15 cellular contexts compared by ENCODE assay signal in genomic region chr7:39971924-39972323, GRCh38. TPM values are rescaled to one million over a fixed set of nuclear protein-coding genes. Genes with fewer than 3 reads are reported as not detected.
DNase-seq lines count a peak whose midpoint lies in the region; ATAC-seq and TF ChIP-seq lines count a peak whose summit lies in the region.
"Had no signal": no experiment of that assay in that cellular context is flagged by ENCODE, and none has a peak within 500 bp of the region (broad histone marks: within the 10 kb centered on the region; RNA-seq: fewer than 3 reads in every experiment).

No MANE protein-coding gene starts in this region.

- H3K36me3 Mint-ChIP-seq in CD4-positive, alpha-beta memory T cell = peaks cover 4 to 10% of the 10 kb centered on the region in 2 donors
- peaks cover 4% of the 10 kb centered on the region for H3K36me3 Mint-ChIP-seq in activated B cell treated with CpG ODN at 0.5 μM for 24 hours (ENCODE audit: low read depth)

- ATAC-seq in GM19438 (IDR thresholded peaks at IDR 0.05; ENCODE audit: low read depth, unreplicated experiment) (peak; percentile 65), HG02798 (IDR thresholded peaks at IDR 0.05; ENCODE audit: poor library complexity, unreplicated experiment) (peak; percentile 64), activated B cell treated with CpG ODN at 0.5 μM for 24 hours (ENCODE audit: low read depth) (peak; percentile 31), HG03097 (IDR thresholded peaks at IDR 0.05; ENCODE audit: low FRiP score, unreplicated experiment) (no peak)
- ATAC-seq: activated CD4-positive, alpha-beta T cell treated with anti-CD3 and anti-CD28 coated beads for 36 hours; pancreas had no signal

- H3K4me1 Mint-ChIP-seq in CD4-positive, alpha-beta memory T cell = peaks cover 58 to 77% (median 65%) of the 10 kb centered on the region in 4 donors
- peaks cover 78% of the 10 kb centered on the region for H3K4me1 Mint-ChIP-seq in activated B cell treated with CpG ODN at 0.5 μM for 24 hours

- peak overlapping the region in 5 of 8 donors; percentile 2 to 44 (median 39) for H3K4me3 Mint-ChIP-seq in CD4-positive, alpha-beta memory T cell
- H3K4me3 Mint-ChIP-seq in activated B cell treated with CpG ODN at 0.5 μM for 24 hours = peak overlapping the region; percentile 21
- H3K4me3 Mint-ChIP-seq: activated CD4-positive, alpha-beta T cell treated with anti-CD3 and anti-CD28 coated beads for 36 hours had no signal

- no peak overlapping the region for H3K27ac ChIP-seq in CD4-positive, alpha-beta memory T cell (ENCODE audit: low read depth, low read length)
- no peak overlapping the region for H3K27ac ChIP-seq in WERI-Rb-1
- H3K27ac ChIP-seq: pancreas had no signal

- H3K9me3 Mint-ChIP-seq in CD4-positive, alpha-beta memory T cell = peaks cover 0 to 2% (median 0%) of the 10 kb centered on the region in 8 donors
- H3K9me3 Mint-ChIP-seq in activated B cell treated with CpG ODN at 0.5 μM for 24 hours = no peaks in the 10 kb centered on the region

- CTCF ChIA-PET in CD4-positive, alpha-beta memory T cell (lab: Charles Lee; ENCODE audit: partially characterized antibody) = interaction anchor here (1.2 kb wide), 1 partner anchor 75 kb away, joined by 3 read pairs; no protein-coding TSS in a partner anchor
- CTCF ChIA-PET in activated B cell treated with CpG ODN at 0.5 μM for 24 hours (lab: Charles Lee) = no interaction called here

- H3K4me1 ChIP-seq in CD4-positive, alpha-beta memory T cell (ENCODE audit: insufficient read depth, low read length) = peaks cover 89% of the 10 kb centered on the region

- H3K27me3 Mint-ChIP-seq in CD4-positive, alpha-beta memory T cell = no peaks in the 10 kb centered on the region
- no peaks in the 10 kb centered on the region for H3K27me3 Mint-ChIP-seq in activated B cell treated with CpG ODN at 0.5 μM for 24 hours
- H3K27me3 Mint-ChIP-seq: activated CD4-positive, alpha-beta T cell treated with anti-CD3 and anti-CD28 coated beads for 36 hours had no signal

- intact Hi-C loops in CD4-positive, alpha-beta memory T cell (cut with micrococcal nuclease) = no loop called here
- intact Hi-C loops in activated B cell treated with CpG ODN at 0.5 μM for 24 hours (cut with micrococcal nuclease) = no loop called here

- POLR2A ChIA-PET in CD4-positive, alpha-beta memory T cell (lab: Charles Lee; ENCODE audit: partially characterized antibody) = interaction anchor here (1.1 kb wide), 1 partner anchor 24 kb away, joined by 3 read pairs; no protein-coding TSS in a partner anchor
- POLR2A ChIA-PET in activated B cell treated with CpG ODN at 0.5 μM for 24 hours (lab: Charles Lee) = interaction anchor here (0.6 to 1.3 kb wide), 3 partner anchors 14 to 23 kb away, joined by 3 to 4 read pairs (median 3); no protein-coding TSS in a partner anchor

- no peak overlapping the region for H3K4me3 ChIP-seq in CD4-positive, alpha-beta memory T cell (ENCODE audit: low read length in 2 of 2)
- H3K4me3 ChIP-seq in H7 (ENCODE audit: insufficient read depth, low read depth, low read length) = no peak overlapping the region
- no peak overlapping the region for H3K4me3 ChIP-seq in WERI-Rb-1 (ENCODE audit: low read depth, low read length)
- H3K4me3 ChIP-seq: pancreas had no signal

- TF ChIP-seq CTCF in activated B cell treated with CpG ODN at 0.5 μM for 24 hours (IDR thresholded peaks at IDR 0.05) = no peak
- no peak for TF ChIP-seq CTCF in WERI-Rb-1 (IDR thresholded peaks at IDR 0.05; ENCODE audit: low read depth, low read length)

- no peaks in the 10 kb centered on the region for H3K27me3 ChIP-seq in CD4-positive, alpha-beta memory T cell (ENCODE audit: insufficient read depth, low read length)
- H3K27me3 ChIP-seq in H7 (ENCODE audit: control insufficient read depth, insufficient read depth, low read length) = no peaks in the 10 kb centered on the region
- no peaks in the 10 kb centered on the region for H3K27me3 ChIP-seq in WERI-Rb-1 (ENCODE audit: insufficient read depth, low read depth, severe bottlenecking)
- H3K27me3 ChIP-seq: pancreas had no signal

- H3K9me3 ChIP-seq in CD4-positive, alpha-beta memory T cell (ENCODE audit: control insufficient read depth in 1 of 2, low read length in 2 of 2) = no peaks in the 10 kb centered on the region
- H3K9me3 ChIP-seq in WERI-Rb-1 (ENCODE audit: severe bottlenecking) = no peaks in the 10 kb centered on the region
- H3K9me3 ChIP-seq: pancreas had no signal

- H3K36me3 ChIP-seq in CD4-positive, alpha-beta memory T cell (ENCODE audit: insufficient read depth, low read length) = no peaks in the 10 kb centered on the region
- no peaks in the 10 kb centered on the region for H3K36me3 ChIP-seq in H7 (replicated peaks; ENCODE audit: control insufficient read depth, insufficient read depth, low read length)
- H3K36me3 ChIP-seq in WERI-Rb-1 = no peaks in the 10 kb centered on the region
- H3K36me3 ChIP-seq: pancreas had no signal

- no peak for DNase-seq in CD4-positive, alpha-beta memory T cell
- DNase-seq in activated B cell treated with CpG ODN at 0.5 μM for 24 hours (no peak), H7 (no peak), WERI-Rb-1 (no peak)
- no peak for DNase-seq in activated effector memory CD4-positive, alpha-beta T cell treated with anti-CD3 and anti-CD28 coated beads, Interleukin-2, amount 50 U/mL, for 16 hours
- DNase-seq: activated CD4-positive, alpha-beta T cell treated with anti-CD3 and anti-CD28 coated beads for 36 hours; activated T-cell treated with anti-CD3 and anti-CD28 coated beads for 4 hours; central memory CD4-positive, alpha-beta T cell; DMS153; NCI-H1930; NCI-H526; pancreas had no signal

- H3K27ac Mint-ChIP-seq in CD4-positive, alpha-beta memory T cell = peak overlapping the region in 2 of 7 donors; percentile 7 to 41
- H3K27ac Mint-ChIP-seq in activated B cell treated with CpG ODN at 0.5 μM for 24 hours = peak overlapping the region; percentile 75
- H3K27ac Mint-ChIP-seq: activated CD4-positive, alpha-beta T cell treated with anti-CD3 and anti-CD28 coated beads for 36 hours had no signal

RNA-seq across cellular contexts. Expression of gene CDK13, which starts 21.9 kb away (rescaled TPM):
- total RNA-seq in CD4-positive, alpha-beta memory T cell = 100 to 1,000 TPM in 1 of 2 experiments, 10 to 100 TPM in 1; 95.0 to 101 TPM
- 10 to 100 TPM; 19.5 to 47.6 TPM for polyA plus RNA-seq in CD4-positive, alpha-beta memory T cell
- 70.9 and 83.6 TPM in 2 replicates for total RNA-seq in activated B cell treated with CpG ODN at 0.5 μM for 24 hours
- 30.6 and 48.5 TPM in 2 replicates for total RNA-seq in H7 (2014; rRNA removed; shearing (Covaris generic))
